10 cellular contexts compared by ENCODE assay signal in genomic region chr14:73764881-73765280, GRCh38. TPM values are rescaled to one million over a fixed set of nuclear protein-coding genes. Genes with fewer than 3 reads are reported as not detected.
DNase-seq lines count a peak whose midpoint lies in the region; ATAC-seq and TF ChIP-seq lines count a peak whose summit lies in the region.
"Had no signal": no experiment of that assay in that cellular context is flagged by ENCODE, and none has a peak within 500 bp of the region (broad histone marks: within the 10 kb centered on the region; RNA-seq: fewer than 3 reads in every experiment).

No MANE protein-coding gene starts in this region.

- 0% methylated on average over 4 of the region's 4 CpGs for WGBS in prostate gland

- H3K27me3 ChIP-seq in Peyer's patch: no peaks in the 10 kb centered on the region
- H3K27me3 ChIP-seq in prostate gland (replicated peaks; ENCODE audit: insufficient read depth): no peaks in the 10 kb centered on the region

- no peak overlapping the region for H3K4me3 Mint-ChIP-seq in glutamatergic neuron (ENCODE audit: unreplicated experiment)

- TF ChIP-seq POLR2A in Peyer's patch (IDR thresholded peaks at IDR 0.05) (peak in 1 of 2 donors; percentile 35), prostate gland (IDR thresholded peaks at IDR 0.05) (peak; percentile 11)

- ATAC-seq in Right ventricle myocardium inferior (peak; percentile 62), GM18873 (IDR thresholded peaks at IDR 0.05; ENCODE audit: low FRiP score, unreplicated experiment) (no peak)

- H3K4me3 ChIP-seq in Peyer's patch (no peak overlapping the region), prostate gland (no peak overlapping the region)

- H3K36me3 ChIP-seq in Peyer's patch (no peaks in the 10 kb centered on the region), prostate gland (no peaks in the 10 kb centered on the region)

- no peaks in the 10 kb centered on the region for H3K36me3 Mint-ChIP-seq in glutamatergic neuron (ENCODE audit: unreplicated experiment)

- H3K27ac Mint-ChIP-seq in glutamatergic neuron (ENCODE audit: unreplicated experiment): no peak overlapping the region

- H3K9me3 Mint-ChIP-seq in glutamatergic neuron (ENCODE audit: unreplicated experiment): peaks cover 3% of the 10 kb centered on the region

- H3K9me3 ChIP-seq in Peyer's patch (no peaks in the 10 kb centered on the region), prostate gland (no peaks in the 10 kb centered on the region)

- TF ChIP-seq CTCF in Peyer's patch (IDR thresholded peaks at IDR 0.05) (no peak), prostate gland (IDR thresholded peaks at IDR 0.05) (no peak), glutamatergic neuron (IDR thresholded peaks at IDR 0.05; ENCODE audit: partially characterized antibody, unreplicated experiment) (no peak), GM20000 (IDR thresholded peaks at IDR 0.05; ENCODE audit: extremely low read depth, missing control alignments) (no peak)

- DNase-seq in Daoy (ENCODE audit: low read depth) (peak; percentile 37), Peyer's patch (peak; percentile 71 to 82 (median 76)), Right ventricle myocardium inferior (ENCODE audit: missing footprints) (peak; percentile 81), prostate gland (ENCODE audit: low spot score) (peak; percentile 80), mesenteric fat pad (ENCODE audit: low spot score) (no peak), glutamatergic neuron (no peak), GM20000 (ENCODE audit: low spot score) (no peak)
- DNase-seq: amniotic stem cell, NCI-H1930 had no signal

- H3K4me1 ChIP-seq in Peyer's patch (peaks cover 27 to 75% (median 47%) of the 10 kb centered on the region in 4 donors), prostate gland (replicated peaks) (peaks cover 43% of the 10 kb centered on the region)

- no peaks in the 10 kb centered on the region for H3K4me1 Mint-ChIP-seq in glutamatergic neuron (ENCODE audit: low read depth, unreplicated experiment)

- H3K27me3 Mint-ChIP-seq in glutamatergic neuron (ENCODE audit: unreplicated experiment): peaks cover 2% of the 10 kb centered on the region

- intact Hi-C loops in Right ventricle myocardium inferior (cut with DNase I): no loop called here
- intact Hi-C loops in prostate gland (cut with DNase I): no loop called here

- peak overlapping the region; percentile 71 to 86 (median 78) for H3K27ac ChIP-seq in Peyer's patch
- H3K27ac ChIP-seq in prostate gland: peak overlapping the region; percentile 89 to 95

RNA-seq across cellular contexts. Expression of gene PNMA1, which starts 50.7 kb away (rescaled TPM):
- 20.2 and 22.4 TPM in 2 replicates for total RNA-seq in Daoy (2014; rRNA removed; shearing (Covaris generic))
- 10 to 100 TPM in 1 of 4 donors, 1 to 10 TPM in 3; 4.4 to 11.6 (median 7.0) TPM for total RNA-seq in Peyer's patch
- total RNA-seq in Right ventricle myocardium inferior: 14.9 TPM
- total RNA-seq in prostate gland: 10 to 100 TPM; 18.6 to 62.7 TPM
- total RNA-seq in mesenteric fat pad: 49.3 TPM
- 145 TPM for total RNA-seq in glutamatergic neuron (ENCODE audit: unreplicated experiment)

Comparison
In these comparisons a context has a peak if more than half of its experiments do, and no peak if none do; other contexts are left out.
1. DNase-seq: peak in Daoy (single experiment), Peyer's patch (3 of 3), Right ventricle myocardium inferior (single experiment) and prostate gland (single experiment); none in mesenteric fat pad (single experiment), glutamatergic neuron (single experiment) and GM20000 (single experiment).